8 cellular contexts compared by ENCODE assay signal in the genomic region with DNA sequence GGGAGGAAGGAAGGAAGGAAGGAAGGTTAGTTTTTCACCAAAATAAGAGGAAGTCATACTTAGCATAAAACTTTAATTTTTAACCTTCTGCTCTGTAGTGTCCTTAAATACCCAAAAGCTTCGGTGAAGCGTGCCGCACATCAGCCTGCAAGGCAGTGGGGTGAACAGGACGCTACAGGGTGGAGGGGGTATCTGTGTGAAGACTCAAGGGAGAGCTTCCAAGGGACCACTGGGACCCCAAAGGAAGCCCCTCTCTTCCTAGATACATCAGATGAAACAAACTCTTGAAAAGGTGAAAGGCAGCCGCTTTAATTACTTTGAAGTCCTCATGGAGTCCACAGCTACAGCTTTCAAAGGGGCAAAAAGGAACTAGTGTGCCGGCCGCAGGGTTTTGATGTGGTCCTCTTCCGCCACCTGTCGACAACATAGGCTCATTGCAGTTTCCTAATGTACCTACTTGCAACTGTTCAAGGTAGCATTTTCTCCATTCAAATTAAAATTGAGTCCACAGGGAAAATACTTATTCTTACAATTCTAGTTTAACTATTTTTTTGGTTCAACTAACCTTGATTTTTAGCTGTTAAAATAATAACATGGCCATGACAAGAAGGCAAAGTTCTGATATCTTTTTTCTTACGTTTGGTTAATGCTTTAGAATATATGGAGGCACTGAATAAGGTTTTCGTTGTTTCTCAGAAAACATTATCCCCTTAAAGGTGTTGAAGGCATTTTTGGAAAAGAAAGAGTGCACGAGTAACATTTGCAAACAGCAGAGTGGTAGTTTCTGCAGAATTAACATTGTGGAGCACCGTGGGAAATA.
DNase-seq lines count a peak whose midpoint lies in the region; ATAC-seq and TF ChIP-seq lines count a peak whose summit lies in the region.

No MANE protein-coding gene starts in this region.

- no peaks in the 10 kb centered on the region for H3K27me3 Mint-ChIP-seq in central memory CD8-positive, alpha-beta T cell

- intact Hi-C loops in left colon (cut with DNase I, micrococcal nuclease), result loop anchor here (2.0 to 10.0 kb wide), 3 partner anchors 214 to 486 kb away; no protein-coding TSS in a partner anchor

- TF ChIP-seq CTCF in AG09309 (IDR thresholded peaks at IDR 0.05; ENCODE audit: control insufficient read depth, insufficient read depth, low read depth, low read length, missing control alignments), result peak; percentile 86

- no peak overlapping the region for H3K4me3 ChIP-seq in AG09309 (ENCODE audit: control insufficient read depth, low read depth, low read length)

- H3K27ac Mint-ChIP-seq in central memory CD8-positive, alpha-beta T cell (ENCODE audit: low read depth), result peak overlapping the region; percentile 79

- peak; percentile 59 for DNase-seq in AG09309 (ENCODE audit: low read depth)
- peak; percentile 56 for DNase-seq in NCI-H460 (ENCODE audit: extremely low read depth, low read depth)
- peak; percentile 74 to 78 for DNase-seq in central memory CD8-positive, alpha-beta T cell (ENCODE audit: low spot score in 2 of 2)
- DNase-seq in left colon, result peak; percentile 63 to 80
- peak; percentile 68 to 78 for DNase-seq in stimulated activated CD4-positive, alpha-beta T cell treated with anti-CD3 and anti-CD28 coated beads, Interleukin-4, amount 100 ng/mL, for 4 hours

- H3K9me3 Mint-ChIP-seq in central memory CD8-positive, alpha-beta T cell, result no peaks in the 10 kb centered on the region

- peaks cover 4% of the 10 kb centered on the region for H3K36me3 Mint-ChIP-seq in central memory CD8-positive, alpha-beta T cell (ENCODE audit: insufficient read depth)

- H3K4me1 Mint-ChIP-seq in central memory CD8-positive, alpha-beta T cell, result peaks cover 12% of the 10 kb centered on the region

- peak overlapping the region; percentile 56 for H3K4me3 Mint-ChIP-seq in central memory CD8-positive, alpha-beta T cell

- ATAC-seq in GM18907 (IDR thresholded peaks at IDR 0.05; ENCODE audit: unreplicated experiment) (peak; percentile 78), HG03342 (IDR thresholded peaks at IDR 0.05; ENCODE audit: unreplicated experiment) (peak; percentile 84), left colon (peak; percentile 87)
- peak; percentile 89 to 92 for ATAC-seq in activated CD4-positive, CD25-positive, alpha-beta regulatory T cell treated with anti-CD3 and anti-CD28 coated beads, Interleukin-2, amount 50 U/mL, for 24 hours
- peak; percentile 88 for ATAC-seq in central memory CD8-positive, alpha-beta T cell (replicated peaks; ENCODE audit: extremely low read depth, poor library complexity, severe bottlenecking)
